Comparison of ENCODE assay signal across 9 cellular contexts in genomic region chr10:13891542-13892431, GRCh38.
A peak's percentile ranks its signal among the peaks of the same experiment; 100 is the strongest.
DNase-seq lines count a peak whose midpoint lies in the region; ATAC-seq and TF ChIP-seq lines count a peak whose summit lies in the region.
"Had no signal": no experiment of that assay in that cellular context is flagged by ENCODE, and none has a peak within 500 bp of the region (broad histone marks: within the 10 kb centered on the region; RNA-seq: fewer than 3 reads in every experiment).

No MANE protein-coding gene starts in this region.

- no peaks in the 10 kb centered on the region for H3K27me3 ChIP-seq in fibroblast of lung (ENCODE audit: control insufficient read depth, insufficient read depth, low read length)

- H2AFZ ChIP-seq in fibroblast of lung (ENCODE audit: low read length): peak overlapping the region; percentile 63

- peak in 2 of 3 experiments; percentile 42 to 63 for DNase-seq in NCI-H1417 (lab: John Stamatoyannopoulos, UW)
- no peak for DNase-seq in NCI-H1417 treated with DMSO at 0.1 percent for 48 hours (lab: John Stamatoyannopoulos, UW)
- no peak for DNase-seq in T-helper 17 cell
- peak in 1 of 2 donors; percentile 28 for DNase-seq in fibroblast of lung (ENCODE audit: low read depth in 2 of 2)
- peak; percentile 73 for DNase-seq in nephron progenitor cell

- H4K20me1 ChIP-seq in fibroblast of lung (ENCODE audit: control insufficient read depth, extremely low read depth, insufficient read depth, low read length): no peaks in the 10 kb centered on the region
- H4K20me1 ChIP-seq: BLaER1 had no signal

- H3K4me2 ChIP-seq in fibroblast of lung (ENCODE audit: extremely low read depth, insufficient read depth, low read length): peak overlapping the region; percentile 77
- H3K4me2 ChIP-seq: BLaER1 had no signal

- H3K36me3 Mint-ChIP-seq in T-helper 17 cell (ENCODE audit: low read depth): peaks cover 7% of the 10 kb centered on the region
- peaks cover 19% of the 10 kb centered on the region for H3K36me3 Mint-ChIP-seq in nephron progenitor cell (ENCODE audit: low read depth)

- H3K4me3 ChIP-seq in fibroblast of lung (replicated peaks in 1 of 4; ENCODE audit: control extremely low read depth in 1 of 4, insufficient read depth in 1 of 4, low read depth in 3 of 4, low read length in 4 of 4): peak overlapping the region; percentile 59 to 76 (median 70)
- H3K4me3 ChIP-seq: BLaER1 had no signal

- peaks cover 7% of the 10 kb centered on the region for H3K9me3 Mint-ChIP-seq in nephron progenitor cell

- H3K36me3 ChIP-seq in fibroblast of lung (ENCODE audit: control insufficient read depth, insufficient read depth, low read length): no peaks in the 10 kb centered on the region
- H3K36me3 ChIP-seq: BLaER1 had no signal

- peaks cover 5% of the 10 kb centered on the region for H3K4me1 ChIP-seq in fibroblast of lung (ENCODE audit: control insufficient read depth, extremely low read depth, insufficient read depth, low read length)
- H3K4me1 ChIP-seq: BLaER1 had no signal

- H3K79me2 ChIP-seq in fibroblast of lung (ENCODE audit: control insufficient read depth, insufficient read depth, low read length): peaks cover 43% of the 10 kb centered on the region

- H3K27me3 Mint-ChIP-seq in T-helper 17 cell (peaks cover 76% of the 10 kb centered on the region), nephron progenitor cell (ENCODE audit: low read depth, poor library complexity) (peaks cover 55% of the 10 kb centered on the region)

- peak overlapping the region; percentile 69 for H3K9ac ChIP-seq in fibroblast of lung (ENCODE audit: insufficient read depth, low read length)
- H3K9ac ChIP-seq: BLaER1 had no signal

- H3K27ac ChIP-seq in fibroblast of lung (ENCODE audit: insufficient read depth, low read length): peak overlapping the region; percentile 69
- H3K27ac ChIP-seq: BLaER1 had no signal

- peak overlapping the region; percentile 84 for H3K4me3 Mint-ChIP-seq in T-helper 17 cell
- H3K4me3 Mint-ChIP-seq in nephron progenitor cell: peak overlapping the region; percentile 93

- H3K9me3 ChIP-seq in T-helper 17 cell (ENCODE audit: control insufficient read depth, low read length, poor library complexity, severe bottlenecking) (no peaks in the 10 kb centered on the region), fibroblast of lung (ENCODE audit: control insufficient read depth, insufficient read depth, low read depth, low read length) (no peaks in the 10 kb centered on the region)

- TF ChIP-seq CTCF in fibroblast of lung (conservative IDR thresholded peaks at IDR 0.05 in 1 of 2, IDR thresholded peaks at IDR 0.05 in 1 of 2; ENCODE audit: low read depth in 1 of 2, low read length in 2 of 2): no peak
- no peak for TF ChIP-seq CTCF in nephron progenitor cell (IDR thresholded peaks at IDR 0.05)

- ATAC-seq in T-helper 17 cell: peak; percentile 50
- ATAC-seq in GM21717 (IDR thresholded peaks at IDR 0.05; ENCODE audit: unreplicated experiment): no peak
- no peak for ATAC-seq in HG02852 (IDR thresholded peaks at IDR 0.05; ENCODE audit: unreplicated experiment)
- no peak for ATAC-seq in HG03196 (IDR thresholded peaks at IDR 0.05; ENCODE audit: unreplicated experiment)

- H3K27ac Mint-ChIP-seq in T-helper 17 cell: no peak overlapping the region
- peak overlapping the region; percentile 74 for H3K27ac Mint-ChIP-seq in nephron progenitor cell

- H3K4me1 Mint-ChIP-seq in T-helper 17 cell (peaks cover 23% of the 10 kb centered on the region), nephron progenitor cell (peaks cover 64% of the 10 kb centered on the region)

Comparison
In these comparisons a context has a peak if more than half of its experiments do, and no peak if none do; other contexts are left out.
1. DNase-seq: peak in NCI-H1417 (2 of 3) and nephron progenitor cell (single experiment); none in NCI-H1417 treated with DMSO at 0.1 percent for 48 hours (single experiment) and T-helper 17 cell (0 of 3).